Comparison of ENCODE assay signal across 1 cellular context in genomic region chr15:67063689-67064606, GRCh38.
TF ChIP-seq lines count a peak whose summit lies in the region.

No MANE protein-coding gene starts in this region.

TF ChIP-seq in WTC11, 78 proteins besides CTCF, POLR2A, EP300 and RAD21 (continued from another document):
- TF ChIP-seq ZNF425 (CRISPR knock-in tag; conservative IDR thresholded peaks at IDR 0.05), result no peak
